Comparison of ENCODE assay signal across 8 cellular contexts in genomic region chr14:39432619-39433451, GRCh38. TPM values are rescaled to one million over a fixed set of nuclear protein-coding genes. Genes with fewer than 3 reads are reported as not detected.
A peak's percentile ranks its signal among the peaks of the same experiment; 100 is the strongest.
DNase-seq lines count a peak whose midpoint lies in the region; ATAC-seq and TF ChIP-seq lines count a peak whose summit lies in the region.

No MANE protein-coding gene starts in this region.

- ATAC-seq in RWPE2 (ENCODE audit: low read depth) (peak; percentile 85), Right ventricle myocardium superior (ENCODE audit: poor library complexity) (peak; percentile 93), upper lobe of right lung (peak; percentile 93)

- no peaks in the 10 kb centered on the region for H3K36me3 ChIP-seq in HAP-1 (replicated peaks)
- no peaks in the 10 kb centered on the region for H3K36me3 ChIP-seq in RWPE2 (ENCODE audit: low read depth)
- no peaks in the 10 kb centered on the region for H3K36me3 ChIP-seq in upper lobe of right lung

- H3K27ac Mint-ChIP-seq in activated naive CD8-positive, alpha-beta T cell treated with anti-CD3 and anti-CD28 coated beads for 36 hours, result peak overlapping the region; percentile 94
- peak overlapping the region; percentile 88 for H3K27ac Mint-ChIP-seq in osteocyte (ENCODE audit: unreplicated experiment)

- H3K27ac ChIP-seq in RWPE2 (ENCODE audit: poor library complexity, severe bottlenecking) (peak overlapping the region; percentile 67), upper lobe of right lung (peak overlapping the region; percentile 100)

- POLR2A ChIA-PET in GM10248 (lab: Yijun Ruan, JAX), result interaction anchor here (0.6 to 2.2 kb wide), 4 partner anchors 9 to 330 kb away, joined by 3 to 8 read pairs (median 4); partner anchors contain the start of gene SEC23A

- H3K4me1 ChIP-seq in HAP-1 (peaks cover 8% of the 10 kb centered on the region; the same call in 1 of the 2 replicates), RWPE2 (ENCODE audit: insufficient read depth, poor library complexity, severe bottlenecking) (peaks cover 25% of the 10 kb centered on the region), upper lobe of right lung (peaks cover 29% of the 10 kb centered on the region)

- peak overlapping the region; percentile 77 for H3K4me3 ChIP-seq in HAP-1
- peak overlapping the region; percentile 93 for H3K4me3 ChIP-seq in RWPE2 (ENCODE audit: severe bottlenecking)
- peak overlapping the region; percentile 90 for H3K4me3 ChIP-seq in upper lobe of right lung

- H3K36me3 Mint-ChIP-seq in activated naive CD8-positive, alpha-beta T cell treated with anti-CD3 and anti-CD28 coated beads for 36 hours, result peaks cover 6% of the 10 kb centered on the region
- no peaks in the 10 kb centered on the region for H3K36me3 Mint-ChIP-seq in osteocyte (ENCODE audit: unreplicated experiment)

- CTCF ChIA-PET in GM10248 (lab: Yijun Ruan, JAX), result interaction anchor here (1.0 to 4.4 kb wide), 6 partner anchors 10 to 114 kb away, joined by 3 to 40 read pairs (median 7); no protein-coding TSS in a partner anchor

- peak overlapping the region; percentile 87 for H3K4me3 Mint-ChIP-seq in activated naive CD8-positive, alpha-beta T cell treated with anti-CD3 and anti-CD28 coated beads for 36 hours
- peak overlapping the region; percentile 100 for H3K4me3 Mint-ChIP-seq in osteocyte (ENCODE audit: unreplicated experiment)

- H3K9me3 ChIP-seq in HAP-1 (no peaks in the 10 kb centered on the region), RWPE2 (ENCODE audit: severe bottlenecking) (no peaks in the 10 kb centered on the region), upper lobe of right lung (no peaks in the 10 kb centered on the region)

- peaks cover 35% of the 10 kb centered on the region for H3K4me1 Mint-ChIP-seq in activated naive CD8-positive, alpha-beta T cell treated with anti-CD3 and anti-CD28 coated beads for 36 hours
- peaks cover 36% of the 10 kb centered on the region for H3K4me1 Mint-ChIP-seq in osteocyte (ENCODE audit: unreplicated experiment)

- in situ Hi-C loops in HAP-1 (cut with MboI; ENCODE audit: low sequenced_read_pairs), result no loop called here

- intact Hi-C loops in Right ventricle myocardium superior (cut with DNase I) (no loop called here), upper lobe of right lung (cut with DNase I) (no loop called here)

- H3K9me3 Mint-ChIP-seq in activated naive CD8-positive, alpha-beta T cell treated with anti-CD3 and anti-CD28 coated beads for 36 hours, result no peaks in the 10 kb centered on the region
- H3K9me3 Mint-ChIP-seq in osteocyte (ENCODE audit: unreplicated experiment), result no peaks in the 10 kb centered on the region

- no peaks in the 10 kb centered on the region for H3K27me3 Mint-ChIP-seq in activated naive CD8-positive, alpha-beta T cell treated with anti-CD3 and anti-CD28 coated beads for 36 hours
- no peaks in the 10 kb centered on the region for H3K27me3 Mint-ChIP-seq in osteocyte (ENCODE audit: unreplicated experiment)

- TF ChIP-seq CTCF in GM10248 (IDR thresholded peaks at IDR 0.05; ENCODE audit: control extremely low read depth, extremely low read depth, low read depth, missing control alignments) (no peak), RWPE2 (IDR thresholded peaks at IDR 0.05; ENCODE audit: poor library complexity, severe bottlenecking) (peak; percentile 60), osteocyte (IDR thresholded peaks at IDR 0.05) (peak; percentile 31), upper lobe of right lung (IDR thresholded peaks at IDR 0.05) (peak; percentile 23)

- DNase-seq in GM10248 (ENCODE audit: extremely low spot score) (peak; percentile 75), HAP-1 (ENCODE audit: low spot score in 2 of 2) (peak; percentile 87 to 94), LoVo (ENCODE audit: low spot score) (peak; percentile 89), RWPE2 (ENCODE audit: low spot score) (peak; percentile 95), Right ventricle myocardium superior (peak; percentile 92), osteocyte (ENCODE audit: extremely low spot score, unreplicated experiment) (peak; percentile 93), upper lobe of right lung (peak; percentile 98)
- peak; percentile 80 for DNase-seq in activated naive CD8-positive, alpha-beta T cell treated with anti-CD3 and anti-CD28 coated beads for 36 hours

- no peaks in the 10 kb centered on the region for H3K27me3 ChIP-seq in HAP-1 (ENCODE audit: low read depth)
- H3K27me3 ChIP-seq in RWPE2 (ENCODE audit: insufficient read depth, poor library complexity, severe bottlenecking), result no peaks in the 10 kb centered on the region
- H3K27me3 ChIP-seq in upper lobe of right lung, result no peaks in the 10 kb centered on the region

RNA-seq across cellular contexts. Expression of gene FBXO33, which starts 0.6 kb away (rescaled TPM):
- 10 to 100 TPM; 21.8 TPM for total RNA-seq in activated naive CD8-positive, alpha-beta T cell treated with anti-CD3 and anti-CD28 coated beads for 36 hours
- 3.7 TPM for total RNA-seq in Right ventricle myocardium superior
- 9.8 and 10.0 TPM in 2 replicates for total RNA-seq in osteocyte
- total RNA-seq in upper lobe of right lung, result 13.5 TPM

Comparison
In these comparisons a context has a peak if more than half of its experiments do, and no peak if none do; other contexts are left out.
1. Peak in every context shown above with its lines: DNase-seq, ATAC-seq, H3K4me3 ChIP-seq and H3K27ac ChIP-seq.